Comparison of ENCODE assay signal across 30 cellular contexts in genomic region chr10:59657724-59658123, GRCh38. TPM values are rescaled to one million over a fixed set of nuclear protein-coding genes. Genes with fewer than 3 reads are reported as not detected.
"Had no signal": no experiment of that assay in that cellular context is flagged by ENCODE, and none has a peak within 500 bp of the region (broad histone marks: within the 10 kb centered on the region; RNA-seq: fewer than 3 reads in every experiment).

No MANE protein-coding gene starts in this region.

- H3K36me3 ChIP-seq: ascending aorta, cardiac muscle cell had no signal

- H3K4me1 Mint-ChIP-seq: activated T-helper 17 cell treated with anti-CD3 and anti-CD28 coated beads, Interleukin-2, amount 50 U/mL, for 72 hours had no signal

- H3K27ac ChIP-seq: ascending aorta, cardiac muscle cell, VCaP had no signal

- H3K4me3 Mint-ChIP-seq: activated CD4-positive, alpha-beta memory T cell treated with anti-CD3 and anti-CD28 coated beads, Interleukin-2, amount 10 ng/mL, durations not matched to agents 7 days and 5 days; activated naive CD8-positive, alpha-beta T cell treated with anti-CD3 and anti-CD28 coated beads for 36 hours; activated T-cell treated with anti-CD3 and anti-CD28 coated beads, Interleukin-2, amount 50 U/mL, for 72 hours; activated T-helper 17 cell treated with anti-CD3 and anti-CD28 coated beads, Interleukin-2, amount 50 U/mL, for 72 hours; central memory CD8-positive, alpha-beta T cell had no signal

- H3K27me3 ChIP-seq: ascending aorta, cardiac muscle cell had no signal

- H3K4me3 ChIP-seq: ascending aorta, cardiac muscle cell had no signal

- H3K27me3 Mint-ChIP-seq: activated T-helper 17 cell treated with anti-CD3 and anti-CD28 coated beads, Interleukin-2, amount 50 U/mL, for 72 hours had no signal

- H3K9me3 ChIP-seq: ascending aorta had no signal

- DNase-seq: activated CD4-positive, alpha-beta memory T cell treated with anti-CD3 and anti-CD28 coated beads, Interleukin-2, amount 10 ng/mL, durations not matched to agents 7 days and 5 days; activated CD4-positive, alpha-beta T cell treated with anti-CD3 and anti-CD28 coated beads for 1 hour; activated CD4-positive, alpha-beta T cell treated with anti-CD3 and anti-CD28 coated beads for 48 hours; activated CD4-positive, CD25-positive, alpha-beta regulatory T cell; activated effector memory CD4-positive, alpha-beta T cell treated with anti-CD3 and anti-CD28 coated beads, Interleukin-2, amount 50 U/mL, for 16 hours; activated naive CD4-positive, alpha-beta T cell; activated naive CD4-positive, alpha-beta T cell treated with anti-CD3 and anti-CD28 coated beads, Interleukin-2, amount 50 U/mL, for 16 hours; activated naive CD8-positive, alpha-beta T cell treated with anti-CD3 and anti-CD28 coated beads for 36 hours; activated T-cell treated with anti-CD3 and anti-CD28 coated beads, Interleukin-2, amount 50 U/mL, for 1 hour; activated T-cell treated with anti-CD3 and anti-CD28 coated beads, Interleukin-2, amount 50 U/mL, for 72 hours; amygdala; Karpas-422; NCI-H1105; NCI-H1417 treated with DMSO at 0.1 percent for 48 hours; NCI-H1930; NCI-H2081 treated with DMSO at 0.1 percent for 48 hours; NCI-H345; NCI-H524 treated with DMSO at 0.1 percent for 48 hours; NK-92 treated with Interleukin-12 subunit alpha and Interleukin-12 subunit beta, amount 100 ng/mL, for 24 hours; Right ventricle myocardium superior; SW 1271; T-helper 1 cell; T-helper 2 cell; T-helper 9 cell had no signal

- H3K27ac Mint-ChIP-seq: activated CD4-positive, alpha-beta memory T cell treated with anti-CD3 and anti-CD28 coated beads, Interleukin-2, amount 10 ng/mL, durations not matched to agents 7 days and 5 days; activated naive CD8-positive, alpha-beta T cell treated with anti-CD3 and anti-CD28 coated beads for 36 hours; activated T-cell treated with anti-CD3 and anti-CD28 coated beads, Interleukin-2, amount 50 U/mL, for 72 hours; activated T-helper 17 cell treated with anti-CD3 and anti-CD28 coated beads, Interleukin-2, amount 50 U/mL, for 72 hours had no signal

- H3K36me3 Mint-ChIP-seq: activated naive CD8-positive, alpha-beta T cell treated with anti-CD3 and anti-CD28 coated beads for 36 hours had no signal

- ATAC-seq: activated T-cell treated with anti-CD3 and anti-CD28 coated beads, Interleukin-2, amount 50 U/mL, for 72 hours; activated T-helper 17 cell treated with anti-CD3 and anti-CD28 coated beads, Interleukin-2, amount 50 U/mL, for 72 hours had no signal

RNA-seq across cellular contexts. Expression of gene SLC16A9, which starts 51.9 kb away (rescaled TPM):
- total RNA-seq: OCI-LY7 had no signal
